ENCODE assay signal across 14 cellular contexts in genomic region chr5:141780240-141780951, GRCh38.
"Had no signal": no experiment of that assay in that cellular context is flagged by ENCODE, and none has a peak within 500 bp of the region (broad histone marks: within the 10 kb centered on the region; RNA-seq: fewer than 3 reads in every experiment).

No MANE protein-coding gene starts in this region.

- H3K27ac Mint-ChIP-seq: activated B cell treated with CpG ODN at 0.5 μM for 24 hours; activated naive CD4-positive, alpha-beta T cell treated with anti-CD3 and anti-CD28 coated beads, Interleukin-2, amount 10 ng/mL, durations not matched to agents 7 days and 5 days; activated T-helper 2 cell treated with anti-CD3 and anti-CD28 coated beads, Interferon-gamma antibody, Interleukin-2, Interleukin-4, amounts not matched to agents 10 μg/mL and 5 μg/mL and 100 μg/mL, durations not matched to agents 14 hours and 24 hours and 36 hours; naive thymus-derived CD4-positive, alpha-beta T cell; stimulated activated naive B cell treated with anti-CD40 and anti-IgM and Interleukin-4, amounts not matched to agents 10 μg/mL and 1 μg/mL and 100 μg/mL, for 72 hours had no signal

- DNase-seq: activated B cell treated with CpG ODN at 0.5 μM for 24 hours; activated CD4-positive, alpha-beta T cell treated with anti-CD3 and anti-CD28 coated beads, Interleukin-2, amount 50 U/mL, for 1 hour; activated naive CD4-positive, alpha-beta T cell treated with anti-CD3 and anti-CD28 coated beads, Interleukin-2, amount 10 ng/mL, durations not matched to agents 7 days and 5 days; activated T-cell treated with anti-CD3 and anti-CD28 coated beads for 4 hours; esophagus squamous epithelium; foreskin fibroblast; naive thymus-derived CD4-positive, alpha-beta T cell; occipital lobe; stimulated activated CD4-positive, alpha-beta T cell treated with anti-CD3 and anti-CD28 coated beads, Interleukin-2, amount 100 ng/mL, for 24 hours; transverse colon had no signal

- H3K27me3 ChIP-seq: transverse colon had no signal

- H3K36me3 ChIP-seq: esophagus squamous epithelium, prostate gland, sigmoid colon, transverse colon had no signal

- H3K27ac ChIP-seq: esophagus squamous epithelium, prostate gland, sigmoid colon, transverse colon had no signal

- H3K9me3 Mint-ChIP-seq: activated B cell treated with CpG ODN at 0.5 μM for 24 hours; activated naive CD4-positive, alpha-beta T cell treated with anti-CD3 and anti-CD28 coated beads, Interleukin-2, amount 10 ng/mL, durations not matched to agents 7 days and 5 days; activated T-helper 2 cell treated with anti-CD3 and anti-CD28 coated beads, Interferon-gamma antibody, Interleukin-2, Interleukin-4, amounts not matched to agents 10 μg/mL and 5 μg/mL and 100 μg/mL, durations not matched to agents 14 hours and 24 hours and 36 hours; naive thymus-derived CD4-positive, alpha-beta T cell had no signal

- H3K36me3 Mint-ChIP-seq: activated naive CD4-positive, alpha-beta T cell treated with anti-CD3 and anti-CD28 coated beads, Interleukin-2, amount 10 ng/mL, durations not matched to agents 7 days and 5 days; naive thymus-derived CD4-positive, alpha-beta T cell had no signal

- H3K4me3 ChIP-seq: esophagus squamous epithelium, prostate gland, sigmoid colon, transverse colon had no signal

- H3K4me3 Mint-ChIP-seq: activated B cell treated with CpG ODN at 0.5 μM for 24 hours; activated naive CD4-positive, alpha-beta T cell treated with anti-CD3 and anti-CD28 coated beads, Interleukin-2, amount 10 ng/mL, durations not matched to agents 7 days and 5 days; naive thymus-derived CD4-positive, alpha-beta T cell; stimulated activated naive B cell treated with anti-CD40 and anti-IgM and Interleukin-4, amounts not matched to agents 10 μg/mL and 1 μg/mL and 100 μg/mL, for 72 hours had no signal

- H3K4me1 ChIP-seq: esophagus squamous epithelium, prostate gland, transverse colon had no signal

- H3K4me1 Mint-ChIP-seq: activated B cell treated with CpG ODN at 0.5 μM for 24 hours; activated naive CD4-positive, alpha-beta T cell treated with anti-CD3 and anti-CD28 coated beads, Interleukin-2, amount 10 ng/mL, durations not matched to agents 7 days and 5 days had no signal

- H3K9me3 ChIP-seq: esophagus squamous epithelium, prostate gland, sigmoid colon, transverse colon had no signal
